ENCODE assay signal across 27 cellular contexts in genomic region chr5:4108690-4109089, GRCh38.
"Had no signal": no experiment of that assay in that cellular context is flagged by ENCODE, and none has a peak within 500 bp of the region (broad histone marks: within the 10 kb centered on the region; RNA-seq: fewer than 3 reads in every experiment).

No MANE protein-coding gene starts in this region.

- DNase-seq: colonic mucosa; cortex of kidney; dermis blood vessel endothelial cell; dorsolateral prefrontal cortex; effector CD4-positive, alpha-beta T cell; effector CD8-positive, alpha-beta T cell; effector memory CD4-positive, alpha-beta T cell; effector memory CD8-positive, alpha-beta T cell; endodermal cell; erythroblast; esophagus squamous epithelium; foreskin fibroblast; foreskin keratinocyte; foreskin melanocyte; gastrocnemius medialis; glutamatergic neuron; head of caudate nucleus; heart left ventricle; heart right ventricle had no signal

- H3K36me3 ChIP-seq: colonic mucosa, esophagus squamous epithelium, gastrocnemius medialis, gastroesophageal sphincter, heart left ventricle, heart right ventricle had no signal

- ATAC-seq: effector memory CD8-positive, alpha-beta T cell; esophagus mucosa; foreskin keratinocyte; gastrocnemius medialis; gastroesophageal sphincter; heart left ventricle; heart right ventricle had no signal

- FAIRE-seq: colon, endometrium, endothelial cell of umbilical vein had no signal

- H3K27me3 ChIP-seq: colonic mucosa, esophagus squamous epithelium, foreskin keratinocyte, gastrocnemius medialis, heart left ventricle had no signal

- H3K4me3 Mint-ChIP-seq: dendritic cell treated with granulocyte-macrophage colony-stimulating factor and Interleukin-4, amounts not matched to agents 40 ng/mL and 50 ng/mL, for 4 days; effector memory CD8-positive, alpha-beta T cell; endodermal cell had no signal

- H3K9me3 Mint-ChIP-seq: dendritic cell treated with granulocyte-macrophage colony-stimulating factor and Interleukin-4, amounts not matched to agents 40 ng/mL and 50 ng/mL, for 4 days; endodermal cell had no signal

- H3K27ac Mint-ChIP-seq: dendritic cell treated with granulocyte-macrophage colony-stimulating factor and Interleukin-4, amounts not matched to agents 40 ng/mL and 50 ng/mL, for 4 days; effector memory CD8-positive, alpha-beta T cell; endodermal cell had no signal

- H3K4me1 ChIP-seq: colonic mucosa, esophagus squamous epithelium, foreskin keratinocyte, gastrocnemius medialis, gastroesophageal sphincter, heart left ventricle, heart right ventricle had no signal

- H3K9me3 ChIP-seq: colonic mucosa, esophagus squamous epithelium, gastrocnemius medialis, gastroesophageal sphincter, heart left ventricle, heart right ventricle had no signal

- H3K4me3 ChIP-seq: colonic mucosa, coronary artery, dorsolateral prefrontal cortex, esophagus squamous epithelium, gastrocnemius medialis, gastroesophageal sphincter, heart left ventricle, heart right ventricle had no signal

- H3K27ac ChIP-seq: colonic mucosa, coronary artery, dorsolateral prefrontal cortex, epithelial cell of prostate, esophagus squamous epithelium, foreskin keratinocyte, gastrocnemius medialis, gastroesophageal sphincter, heart left ventricle, heart right ventricle had no signal

- H3K27me3 Mint-ChIP-seq: dendritic cell treated with granulocyte-macrophage colony-stimulating factor and Interleukin-4, amounts not matched to agents 40 ng/mL and 50 ng/mL, for 4 days; effector memory CD8-positive, alpha-beta T cell had no signal
